ENCODE assay signal across 19 cellular contexts in the genomic region with DNA sequence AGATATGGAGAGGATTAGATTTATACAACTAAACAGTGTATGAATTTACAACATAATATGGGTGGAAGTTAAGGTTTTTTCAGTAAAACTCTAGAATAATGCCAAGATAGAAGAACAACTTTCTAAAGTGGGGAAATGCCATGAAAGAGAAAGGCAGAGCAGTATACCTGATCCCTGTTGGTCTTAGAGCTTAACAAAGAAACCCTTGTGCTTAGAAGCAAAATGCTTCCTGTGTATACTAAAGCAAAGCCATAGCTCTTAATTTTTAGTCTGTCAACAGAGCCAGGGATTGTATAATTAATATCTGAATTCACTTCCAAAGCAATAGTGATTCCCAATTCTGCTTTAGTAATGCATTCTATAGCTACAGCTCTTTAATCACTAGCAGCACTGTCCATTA. TPM values are rescaled to one million over a fixed set of nuclear protein-coding genes. Genes with fewer than 3 reads are reported as not detected.
A peak's percentile ranks its signal among the peaks of the same experiment; 100 is the strongest.
DNase-seq lines count a peak whose midpoint lies in the region; ATAC-seq, FAIRE-seq and TF ChIP-seq lines count a peak whose summit lies in the region.
"Had no signal": no experiment of that assay in that cellular context is flagged by ENCODE, and none has a peak within 500 bp of the region (broad histone marks: within the 10 kb centered on the region; RNA-seq: fewer than 3 reads in every experiment).

No MANE protein-coding gene starts in this region.

- H4K20me1 ChIP-seq in mammary epithelial cell (ENCODE audit: insufficient read depth, low read length) (no peaks in the 10 kb centered on the region), GM12878 (ENCODE audit: control insufficient read depth, insufficient read depth) (no peaks in the 10 kb centered on the region)

- TF ChIP-seq EP300 in GM12878 (IDR thresholded peaks at IDR 0.05; ENCODE audit: borderline replicate concordance in 1 of 2, control insufficient read depth in 1 of 2, low read depth in 2 of 2, low read length in 2 of 2) (no peak), suprapubic skin (IDR thresholded peaks at IDR 0.05) (no peak)

- H2AFZ ChIP-seq in mammary epithelial cell (ENCODE audit: low read depth, low read length) (no peak overlapping the region), GM12878 (ENCODE audit: control insufficient read depth, low read depth, low read length) (no peak overlapping the region)
- H2AFZ ChIP-seq: GM23338 had no signal

- CTCF ChIA-PET in mammary epithelial cell (lab: Charles Lee; ENCODE audit: low non-redundant PET) (interaction anchor here (0.6 kb wide), 1 partner anchor 157 kb away, joined by 3 read pairs; no protein-coding TSS in a partner anchor), GM12878 (lab: Yijun Ruan, JAX) (interaction anchor here (0.6 to 1.9 kb wide), 7 partner anchors 11 to 118 kb away, joined by 3 to 6 read pairs (median 3); partner anchors contain the start of genes ABHD17B and C9orf85)

- RAD21 ChIA-PET in GM12878 (lab: Charles Lee; ENCODE audit: unreplicated experiment), result interaction anchor here (1.3 to 2.2 kb wide), 3 partner anchors 8 to 99 kb away, joined by 4 to 6 read pairs (median 5); no protein-coding TSS in a partner anchor

- H3K4me1 ChIP-seq in mammary epithelial cell (ENCODE audit: insufficient read depth, low read length) (peaks cover 25% of the 10 kb centered on the region), breast epithelium (no peaks in the 10 kb centered on the region), HUES48 (ENCODE audit: control insufficient read depth, insufficient read depth, low read length) (peaks cover 55% of the 10 kb centered on the region), GM12878 (ENCODE audit: control insufficient read depth, insufficient read depth, low read length) (no peaks in the 10 kb centered on the region), suprapubic skin (peaks cover 27% of the 10 kb centered on the region)
- H3K4me1 ChIP-seq: Caco-2 had no signal

- TF ChIP-seq POLR2A in breast epithelium (IDR thresholded peaks at IDR 0.05) (no peak), GM12878 (IDR thresholded peaks at IDR 0.05; ENCODE audit: low read depth, low read length) (no peak), suprapubic skin (IDR thresholded peaks at IDR 0.05) (no peak)

- POLR2A ChIA-PET in GM12878 (lab: Charles Lee), result interaction anchor here (0.6 to 1.5 kb wide), 3 partner anchors 12 to 58 kb away, joined by 4 to 6 read pairs (median 4); no protein-coding TSS in a partner anchor

- H3K36me3 ChIP-seq in mammary epithelial cell (ENCODE audit: insufficient read depth, low read length) (no peaks in the 10 kb centered on the region), breast epithelium (no peaks in the 10 kb centered on the region), HUES48 (ENCODE audit: control insufficient read depth, insufficient read depth, low read length) (peaks cover 6% of the 10 kb centered on the region; the same call in 1 of the 2 replicates), GM12878 (ENCODE audit: control insufficient read depth in 2 of 2, insufficient read depth in 2 of 2, low read length in 1 of 2) (no peaks in the 10 kb centered on the region), suprapubic skin (no peaks in the 10 kb centered on the region)

- H3K27me3 ChIP-seq in mammary epithelial cell (ENCODE audit: insufficient read depth, low read length) (no peaks in the 10 kb centered on the region), breast epithelium (no peaks in the 10 kb centered on the region), HUES48 (ENCODE audit: control insufficient read depth, insufficient read depth, low read length) (no peaks in the 10 kb centered on the region), GM12878 (replicated peaks in 1 of 2; ENCODE audit: control insufficient read depth in 2 of 2, insufficient read depth in 2 of 2, low read length in 1 of 2) (no peaks in the 10 kb centered on the region), suprapubic skin (no peaks in the 10 kb centered on the region)
- H3K27me3 ChIP-seq: BLaER1 treated with 17β-estradiol and CSF1 and Interleukin-3, amounts not matched to agents 10 nM and 100 nM had no signal

- H3K4me2 ChIP-seq in mammary epithelial cell (ENCODE audit: insufficient read depth, low read depth, low read length) (no peak overlapping the region), GM12878 (ENCODE audit: control insufficient read depth, insufficient read depth) (no peak overlapping the region)
- H3K4me2 ChIP-seq: BLaER1 treated with 17β-estradiol and CSF1 and Interleukin-3, amounts not matched to agents 10 nM and 100 nM had no signal

- SMC1A ChIA-PET in GM12878 (lab: Charles Lee; ENCODE audit: uncharacterized antibody, unreplicated experiment), result interaction anchor here (0.8 to 9.9 kb wide), 3 partner anchors 11 to 29 kb away, joined by 5 to 77 read pairs (median 5); partner anchors contain the start of genes ABHD17B and C9orf85

- H3K27ac ChIP-seq in mammary epithelial cell (ENCODE audit: insufficient read depth, low read depth, low read length) (no peak overlapping the region), breast epithelium (peak overlapping the region in 1 of 2 donors; percentile 38), HUES48 (ENCODE audit: low read depth, low read length) (peak overlapping the region; percentile 20), GM12878 (ENCODE audit: control insufficient read depth, insufficient read depth) (no peak overlapping the region), suprapubic skin (peak overlapping the region; percentile 18)
- H3K27ac ChIP-seq: 22Rv1; BLaER1 treated with 17β-estradiol and CSF1 and Interleukin-3, amounts not matched to agents 10 nM and 100 nM had no signal

- ATAC-seq in GM12878, result no peak
- ATAC-seq in GM19397 (IDR thresholded peaks at IDR 0.05; ENCODE audit: unreplicated experiment), result no peak
- ATAC-seq: GM23338 had no signal

- DNase-seq in mammary epithelial cell (no peak), breast epithelium (ENCODE audit: low spot score in 2 of 2) (no peak), GM12878 (ENCODE audit: low read depth, low spot score) (no peak), suprapubic skin (ENCODE audit: low spot score in 2 of 2) (no peak), AG20443 (ENCODE audit: low spot score) (no peak)
- DNase-seq in stimulated activated CD4-positive, alpha-beta T cell treated with anti-CD3 and anti-CD28 coated beads, Interleukin-12 subunit alpha, Interleukin-12 subunit beta, amount 100 ng/mL, for 4 hours, result no peak
- DNase-seq: Caco-2; CD8-positive, alpha-beta memory T cell; DMS79; GDM1; H9; Karpas-422; KBM-7 had no signal

- in situ Hi-C loops in mammary epithelial cell (cut with MboI; ENCODE audit: low sequenced_read_pairs in 2 of 2) (no loop called here), GM12878 (cut with MboI) (no loop called here)

- H3K9me3 ChIP-seq in mammary epithelial cell (replicated peaks; ENCODE audit: insufficient read depth, low read length) (no peaks in the 10 kb centered on the region), breast epithelium (no peaks in the 10 kb centered on the region), HUES48 (ENCODE audit: control insufficient read depth, insufficient read depth, low read length) (no peaks in the 10 kb centered on the region), GM12878 (replicated peaks; ENCODE audit: control insufficient read depth, insufficient read depth, low read length) (peaks cover 2% of the 10 kb centered on the region; the same call in 2 of the 3 replicates), suprapubic skin (no peaks in the 10 kb centered on the region)
- H3K9me3 ChIP-seq: BLaER1 treated with 17β-estradiol and CSF1 and Interleukin-3, amounts not matched to agents 10 nM and 100 nM; Caco-2 had no signal

- no peak for TF ChIP-seq RAD21 in GM12878 (IDR thresholded peaks at IDR 0.05; ENCODE audit: insufficient read depth, low read depth, low read length)

- TF ChIP-seq CTCF in mammary epithelial cell (conservative IDR thresholded peaks at IDR 0.05 in 1 of 2, IDR thresholded peaks at IDR 0.05 in 1 of 2; ENCODE audit: extremely low read depth in 1 of 2, insufficient read depth in 1 of 2, low read depth in 1 of 2, low read length in 2 of 2), result no peak
- TF ChIP-seq CTCF in breast epithelium (IDR thresholded peaks at IDR 0.05), result no peak
- TF ChIP-seq CTCF in GM12878 (IDR thresholded peaks at IDR 0.05 in 2 of 3, conservative IDR thresholded peaks at IDR 0.05 in 1 of 3; ENCODE audit: control insufficient read depth in 2 of 3, extremely low read depth in 1 of 3, insufficient read depth in 1 of 3, low read depth in 3 of 3, low read length in 3 of 3), result no peak
- no peak for TF ChIP-seq CTCF in suprapubic skin (IDR thresholded peaks at IDR 0.05)

- H3K79me2 ChIP-seq in mammary epithelial cell (ENCODE audit: insufficient read depth, low read length), result peaks cover 78% of the 10 kb centered on the region
- peaks cover 9% of the 10 kb centered on the region for H3K79me2 ChIP-seq in GM12878 (ENCODE audit: control insufficient read depth, insufficient read depth, low read length)

- dilution Hi-C loops in mammary epithelial cell (cut with HindIII; ENCODE audit: low sequenced_read_pairs), result no loop called here

- intact Hi-C loops in mammary epithelial cell (cut with micrococcal nuclease) (no loop called here), breast epithelium (cut with DNase I; ENCODE audit: low total_unique reads) (no loop called here), GM12878 (cut with micrococcal nuclease; ENCODE audit: unreplicated experiment) (no loop called here)

- no peak for FAIRE-seq in GM12878 (lab: Jason Lieb, UNC)
- FAIRE-seq: D721Med had no signal

- BruUV-seq in mammary epithelial cell (replicated peaks; lab: Mats Ljungman, UMichigan) (no TSS peak), GM12878 (replicated peaks; lab: Mats Ljungman, UMichigan) (TSS peak; percentile 24)

- no peak overlapping the region for H3K4me3 ChIP-seq in mammary epithelial cell (replicated peaks in 1 of 3; ENCODE audit: insufficient read depth in 1 of 3, low read depth in 2 of 3, low read length in 3 of 3)
- no peak overlapping the region for H3K4me3 ChIP-seq in breast epithelium
- no peak overlapping the region for H3K4me3 ChIP-seq in HUES48 (ENCODE audit: low read depth, low read length)
- H3K4me3 ChIP-seq in GM12878, result no peak overlapping the region
- H3K4me3 ChIP-seq in suprapubic skin, result no peak overlapping the region
- H3K4me3 ChIP-seq: BLaER1 treated with 17β-estradiol and CSF1 and Interleukin-3, amounts not matched to agents 10 nM and 100 nM; GM23338 had no signal

- H3K9ac ChIP-seq in mammary epithelial cell (ENCODE audit: insufficient read depth, low read length), result peak overlapping the region; percentile 13
- no peak overlapping the region for H3K9ac ChIP-seq in HUES48 (ENCODE audit: low read depth, low read length)
- no peak overlapping the region for H3K9ac ChIP-seq in GM12878 (ENCODE audit: control insufficient read depth, insufficient read depth, low read length)
- H3K9ac ChIP-seq: BLaER1 treated with 17β-estradiol and CSF1 and Interleukin-3, amounts not matched to agents 10 nM and 100 nM had no signal

RNA-seq across cellular contexts. Expression of gene C9orf85, which starts 14.4 kb away (rescaled TPM):
- total RNA-seq in mammary epithelial cell (10 to 100 TPM; 13.7 to 20.4 TPM), breast epithelium (10 to 100 TPM; 10.7 to 15.7 (median 14.1) TPM), GM12878 (2014; rRNA removed) (11.7 and 13.4 TPM in 2 replicates), GM12878 (2014; rRNA removed; fragmentation: Illumina TruSeq; extraction: Trizol) (22.0 and 22.5 TPM in 2 replicates), GM12878 (2021) (9.0 and 9.1 TPM in 2 replicates), suprapubic skin (10 to 100 TPM; 13.1 to 18.9 (median 16.4) TPM)
- polyA plus RNA-seq in mammary epithelial cell (11.2 TPM), GM12878 (2011; rRNA removed) (15.2 and 19.4 TPM in 2 replicates), GM12878 (2014; fragmentation: Illumina TruSeq; extraction: Trizol) (22.6 and 30.2 TPM in 2 replicates), GM12878 (2014; fragmentation: Nextera tagmentation; extraction: Ambion mirVana) (10 to 100 TPM; 16.6 to 16.7 TPM), GM12878 (2014; rRNA removed) (14.7 and 16.3 TPM in 2 replicates), GM12878 (2016; fragmentation: Nextera tagmentation; extraction: Ambion mirVana) (10 to 100 TPM; 16.2 to 16.6 TPM)
- polyA minus RNA-seq in mammary epithelial cell, result not detected
- 12.3 and 13.7 TPM in 2 replicates for total RNA-seq in GM12878 (2013; cell fraction: nucleolus; rRNA removed)
- 7.8 TPM for polyA plus RNA-seq in GM12878 (2011; ENCODE audit: low read depth)
- polyA plus RNA-seq in GM12878 (2011; cell fraction: cytosol; rRNA removed), result 9.1 and 9.5 TPM in 2 replicates
- polyA plus RNA-seq in GM12878 (2011; cell fraction: nucleus; rRNA removed), result 5.0 and 5.6 TPM in 2 replicates
- polyA plus RNA-seq in GM12878 (2012), result 9.8 and 11.8 TPM in 2 replicates
- polyA minus RNA-seq in GM12878 (2011; rRNA and poly(A)+ RNA removed), result 5.6 and 5.9 TPM in 2 replicates
- polyA minus RNA-seq in GM12878 (2011; cell fraction: cytosol; rRNA and poly(A)+ RNA removed), result 4.4 and 6.0 TPM in 2 replicates
- polyA minus RNA-seq in GM12878 (2011; cell fraction: nucleus; rRNA and poly(A)+ RNA removed), result 6.5 and 12.8 TPM in 2 replicates

RNA-seq across cellular contexts. Expression of gene ABHD17B, which starts 14.8 kb away (rescaled TPM):
- 10 to 100 TPM; 13.2 to 26.8 TPM for total RNA-seq in mammary epithelial cell
- polyA plus RNA-seq in mammary epithelial cell, result 10.0 TPM
- 8.5 TPM for polyA minus RNA-seq in mammary epithelial cell
- total RNA-seq in breast epithelium, result 10 to 100 TPM; 13.6 to 26.3 (median 23.3) TPM
- 12.8 and 13.9 TPM in 2 replicates for total RNA-seq in GM12878 (2013; cell fraction: nucleolus; rRNA removed)
- total RNA-seq in GM12878 (2014; rRNA removed), result 16.6 and 19.1 TPM in 2 replicates
- total RNA-seq in GM12878 (2014; rRNA removed; fragmentation: Illumina TruSeq; extraction: Trizol), result 15.7 and 16.0 TPM in 2 replicates
- total RNA-seq in GM12878 (2021), result 16.8 and 17.4 TPM in 2 replicates
- 4.4 TPM for polyA plus RNA-seq in GM12878 (2011; ENCODE audit: low read depth)
- polyA plus RNA-seq in GM12878 (2011; rRNA removed), result 16.5 and 18.4 TPM in 2 replicates
- polyA plus RNA-seq in GM12878 (2011; cell fraction: cytosol; rRNA removed), result 10.3 and 11.2 TPM in 2 replicates
- 5.7 and 7.6 TPM in 2 replicates for polyA plus RNA-seq in GM12878 (2011; cell fraction: nucleus; rRNA removed)
- polyA plus RNA-seq in GM12878 (2012), result 6.0 and 9.8 TPM in 2 replicates
- polyA plus RNA-seq in GM12878 (2014; fragmentation: Illumina TruSeq; extraction: Trizol), result 12.3 and 14.7 TPM in 2 replicates
- polyA plus RNA-seq in GM12878 (2014; fragmentation: Nextera tagmentation; extraction: Ambion mirVana), result 1 to 10 TPM; 3.5 to 6.9 TPM
- 13.5 and 17.6 TPM in 2 replicates for polyA plus RNA-seq in GM12878 (2014; rRNA removed)
- 10 to 100 TPM; 20.0 to 21.4 TPM for polyA plus RNA-seq in GM12878 (2016; fragmentation: Nextera tagmentation; extraction: Ambion mirVana)
- 21.9 and 39.4 TPM in 2 replicates for polyA minus RNA-seq in GM12878 (2011; rRNA and poly(A)+ RNA removed)
- polyA minus RNA-seq in GM12878 (2011; cell fraction: cytosol; rRNA and poly(A)+ RNA removed), result 9.6 and 10.4 TPM in 2 replicates
- polyA minus RNA-seq in GM12878 (2011; cell fraction: nucleus; rRNA and poly(A)+ RNA removed), result 6.4 and 8.9 TPM in 2 replicates
- 10 to 100 TPM; 22.4 to 40.7 (median 33.2) TPM for total RNA-seq in suprapubic skin

Comparison
In these comparisons a context has a peak if more than half of its experiments do, and no peak if none do; other contexts are left out.
1. H3K27ac ChIP-seq: peak in HUES48 (single experiment) and suprapubic skin (single experiment); none in mammary epithelial cell (single experiment) and GM12878 (single experiment).